ENCODE assay signal across 29 cellular contexts in genomic region chr1:171994293-171994692, GRCh38.
"Had no signal": no experiment of that assay in that cellular context is flagged by ENCODE, and none has a peak within 500 bp of the region (broad histone marks: within the 10 kb centered on the region; RNA-seq: fewer than 3 reads in every experiment).

No MANE protein-coding gene starts in this region.

- H2AFZ ChIP-seq: hepatocyte had no signal

- H3K27ac Mint-ChIP-seq: activated CD4-positive, alpha-beta T cell treated with anti-CD3 and anti-CD28 coated beads, Interleukin-2, amount 10 ng/mL, durations not matched to agents 7 days and 5 days; activated CD8-positive, alpha-beta T cell treated with anti-CD3 and anti-CD28 coated beads for 36 hours; activated naive CD8-positive, alpha-beta T cell; activated T-helper 17 cell treated with anti-CD3 and anti-CD28 coated beads, Interleukin-2, amount 50 U/mL, for 72 hours; effector memory CD8-positive, alpha-beta T cell had no signal

- H3K79me2 ChIP-seq: hepatocyte had no signal

- ATAC-seq: activated CD8-positive, alpha-beta T cell treated with anti-CD3 and anti-CD28 coated beads for 36 hours; activated T-cell treated with anti-CD3 and anti-CD28 coated beads, Interleukin-2, amount 50 U/mL, for 4 hours; activated T-helper 17 cell treated with anti-CD3 and anti-CD28 coated beads, Interleukin-2, amount 50 U/mL, for 72 hours; body of pancreas; effector memory CD8-positive, alpha-beta T cell; gastroesophageal sphincter; heart right ventricle had no signal

- H3K27me3 ChIP-seq: adrenal gland, body of pancreas, esophagus squamous epithelium, gastroesophageal sphincter, heart right ventricle, hepatocyte had no signal

- H3K36me3 ChIP-seq: adrenal gland, esophagus squamous epithelium, gastroesophageal sphincter, heart right ventricle had no signal

- H3K36me3 Mint-ChIP-seq: activated naive CD8-positive, alpha-beta T cell had no signal

- H3K4me3 Mint-ChIP-seq: activated CD4-positive, alpha-beta T cell treated with anti-CD3 and anti-CD28 coated beads, Interleukin-2, amount 10 ng/mL, durations not matched to agents 7 days and 5 days; activated CD8-positive, alpha-beta T cell treated with anti-CD3 and anti-CD28 coated beads for 36 hours; activated naive CD8-positive, alpha-beta T cell; activated T-cell treated with anti-CD3 and anti-CD28 coated beads, Interleukin-2, amount 50 U/mL, for 4 hours; activated T-helper 17 cell treated with anti-CD3 and anti-CD28 coated beads, Interleukin-2, amount 50 U/mL, for 72 hours; effector memory CD8-positive, alpha-beta T cell had no signal

- H3K4me2 ChIP-seq: hepatocyte had no signal

- H3K9me3 ChIP-seq: adrenal gland, body of pancreas, esophagus squamous epithelium, gastroesophageal sphincter, heart right ventricle had no signal

- DNase-seq: activated CD4-positive, alpha-beta T cell treated with anti-CD3 and anti-CD28 coated beads for 1 hour; activated CD4-positive, alpha-beta T cell treated with anti-CD3 and anti-CD28 coated beads for 4 hours; activated CD4-positive, alpha-beta T cell treated with anti-CD3 and anti-CD28 coated beads, Interleukin-2, amount 10 ng/mL, durations not matched to agents 7 days and 5 days; activated CD4-positive, alpha-beta T cell treated with anti-CD3 and anti-CD28 coated beads, Interleukin-2, amount 50 U/mL, for 4 hours; activated CD8-positive, alpha-beta memory T cell treated with anti-CD3 and anti-CD28 coated beads for 24 hours; activated CD8-positive, alpha-beta T cell treated with anti-CD3 and anti-CD28 coated beads for 36 hours; activated effector memory CD4-positive, alpha-beta T cell treated with Interleukin-2 at 50 U/mL for 16 hours; activated gamma-delta T cell treated with Interleukin-2 at 50 U/mL for 16 hours; activated naive CD4-positive, alpha-beta T cell treated with anti-CD3 and anti-CD28 coated beads, Interleukin-2, amount 50 U/mL, for 16 hours; activated naive CD4-positive, alpha-beta T cell treated with Interleukin-2 at 50 U/mL for 16 hours; activated T-cell treated with anti-CD3 and anti-CD28 coated beads, Interleukin-2, amount 50 U/mL, for 4 hours; adrenal gland; amygdala; aorta; body of pancreas; caudate nucleus; cortex of kidney; dermis blood vessel endothelial cell; effector CD4-positive, alpha-beta T cell; effector memory CD8-positive, alpha-beta T cell; esophagus squamous epithelium; foreskin melanocyte; heart right ventricle; T-helper 2 cell had no signal

- H3K27me3 Mint-ChIP-seq: activated T-helper 17 cell treated with anti-CD3 and anti-CD28 coated beads, Interleukin-2, amount 50 U/mL, for 72 hours; effector memory CD8-positive, alpha-beta T cell had no signal

- H3K9me3 Mint-ChIP-seq: activated CD4-positive, alpha-beta T cell treated with anti-CD3 and anti-CD28 coated beads, Interleukin-2, amount 10 ng/mL, durations not matched to agents 7 days and 5 days; activated CD8-positive, alpha-beta T cell treated with anti-CD3 and anti-CD28 coated beads for 36 hours; activated T-cell treated with anti-CD3 and anti-CD28 coated beads, Interleukin-2, amount 50 U/mL, for 4 hours; activated T-helper 17 cell treated with anti-CD3 and anti-CD28 coated beads, Interleukin-2, amount 50 U/mL, for 72 hours; effector memory CD8-positive, alpha-beta T cell had no signal

- H3K27ac ChIP-seq: body of pancreas, epithelial cell of prostate, esophagus squamous epithelium, gastroesophageal sphincter, heart right ventricle, hepatocyte had no signal

- H3K4me1 Mint-ChIP-seq: activated CD4-positive, alpha-beta T cell treated with anti-CD3 and anti-CD28 coated beads, Interleukin-2, amount 10 ng/mL, durations not matched to agents 7 days and 5 days; activated T-helper 17 cell treated with anti-CD3 and anti-CD28 coated beads, Interleukin-2, amount 50 U/mL, for 72 hours had no signal

- H3K4me1 ChIP-seq: body of pancreas, esophagus squamous epithelium, gastroesophageal sphincter, heart right ventricle had no signal

- H3K4me3 ChIP-seq: adrenal gland, body of pancreas, esophagus squamous epithelium, gastroesophageal sphincter, heart right ventricle, hepatocyte had no signal
